Comparison of ENCODE assay signal across 3 cellular contexts in the genomic region with DNA sequence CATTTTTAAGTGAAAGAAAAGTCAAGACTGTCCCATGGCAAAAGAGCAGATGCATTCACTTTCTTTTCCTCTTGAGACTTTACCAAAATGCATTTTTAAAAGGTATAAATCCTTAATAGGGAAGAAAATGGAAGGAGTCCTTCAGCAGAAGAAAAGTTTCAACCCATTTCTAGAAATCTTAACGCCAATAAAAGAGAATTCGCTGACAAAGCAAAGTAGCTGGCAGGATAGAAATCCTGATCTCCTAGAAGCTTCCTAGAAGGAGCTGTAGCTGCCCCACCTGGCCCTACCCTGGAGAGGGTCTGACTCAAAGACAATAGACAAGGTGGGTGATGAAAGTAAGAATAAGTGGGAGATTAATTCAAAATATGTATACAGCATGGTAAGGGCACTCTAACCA.
TF ChIP-seq lines count a peak whose summit lies in the region.

No MANE protein-coding gene starts in this region.

TF ChIP-seq in A549, 52 proteins besides CTCF, POLR2A, EP300 and RAD21:
- TF ChIP-seq RCOR1 (IDR thresholded peaks at IDR 0.05; ENCODE audit: low read depth, low read length) (no peak), MAFK (IDR thresholded peaks at IDR 0.05; ENCODE audit: partially characterized antibody) (peak; percentile 91), EHMT2 (IDR thresholded peaks at IDR 0.05; ENCODE audit: low read depth) (no peak), FOSB (CRISPR knock-in tag; IDR thresholded peaks at IDR 0.05) (no peak), JUNB (IDR thresholded peaks at IDR 0.05) (no peak)

TF ChIP-seq in IMR-90, 13 proteins besides CTCF, POLR2A, EP300 and RAD21:
- TF ChIP-seq MAFK (IDR thresholded peaks at IDR 0.05; ENCODE audit: low read depth, low read length), result peak; percentile 89
- TF ChIP-seq, protein P1, sequence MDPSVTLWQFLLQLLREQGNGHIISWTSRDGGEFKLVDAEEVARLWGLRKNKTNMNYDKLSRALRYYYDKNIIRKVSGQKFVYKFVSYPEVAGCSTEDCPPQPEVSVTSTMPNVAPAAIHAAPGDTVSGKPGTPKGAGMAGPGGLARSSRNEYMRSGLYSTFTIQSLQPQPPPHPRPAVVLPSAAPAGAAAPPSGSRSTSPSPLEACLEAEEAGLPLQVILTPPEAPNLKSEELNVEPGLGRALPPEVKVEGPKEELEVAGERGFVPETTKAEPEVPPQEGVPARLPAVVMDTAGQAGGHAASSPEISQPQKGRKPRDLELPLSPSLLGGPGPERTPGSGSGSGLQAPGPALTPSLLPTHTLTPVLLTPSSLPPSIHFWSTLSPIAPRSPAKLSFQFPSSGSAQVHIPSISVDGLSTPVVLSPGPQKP (IDR thresholded peaks at IDR 0.05; ENCODE audit: borderline replicate concordance, low read depth, low read length), result no peak
TF ChIP-seq in IMR-90: peak in this region for 1.

TF ChIP-seq in H1, 55 proteins besides CTCF, POLR2A, EP300 and RAD21:
- TF ChIP-seq MAFK (IDR thresholded peaks at IDR 0.05; ENCODE audit: low read depth, low read length), result peak; percentile 57; the same call in 1 of the 2 replicates
- no peak for TF ChIP-seq NRF1 (IDR thresholded peaks at IDR 0.05; ENCODE audit: low read depth, low read length)
